Comparison of ENCODE assay signal across 10 cellular contexts in the genomic region with DNA sequence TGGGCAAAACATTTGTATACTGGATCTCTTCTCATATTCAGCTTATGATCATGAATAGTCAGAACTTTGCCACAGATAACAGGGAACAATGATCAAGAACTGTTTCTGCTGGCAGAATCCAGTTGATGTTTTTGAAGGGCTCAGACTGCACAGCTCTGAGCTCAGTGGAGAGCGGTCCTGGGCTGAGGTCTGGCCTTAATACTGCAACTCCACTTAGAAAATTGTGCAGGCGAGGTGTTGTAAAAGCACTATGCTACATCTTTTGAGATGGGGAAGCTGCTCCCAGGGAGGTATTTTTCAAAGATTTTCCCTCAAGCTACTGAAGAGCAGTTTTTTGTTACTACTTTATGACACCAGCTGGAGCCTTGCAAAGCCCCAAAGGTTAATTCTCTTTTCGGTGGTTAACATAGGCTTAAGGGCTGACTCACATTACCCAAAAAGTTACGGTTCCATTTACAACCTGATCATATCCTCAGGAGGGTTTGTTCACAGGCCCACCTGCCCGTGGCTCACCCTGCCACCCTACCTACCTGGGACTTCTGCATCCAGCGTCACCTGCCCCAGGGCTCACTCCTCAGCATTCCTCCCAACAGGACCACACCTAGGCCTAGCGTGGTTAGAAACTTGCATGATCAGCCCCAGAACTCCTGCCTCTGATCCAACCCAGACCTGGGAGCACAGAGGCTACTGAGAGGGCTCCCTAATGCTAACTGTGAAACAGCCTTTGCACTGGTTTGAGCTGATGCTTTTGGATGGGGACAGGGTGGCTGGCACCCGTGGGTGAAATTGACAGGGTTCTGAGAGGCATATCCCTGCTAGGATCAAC.
DNase-seq lines count a peak whose midpoint lies in the region; ATAC-seq and TF ChIP-seq lines count a peak whose summit lies in the region.
"Had no signal": no experiment of that assay in that cellular context is flagged by ENCODE, and none has a peak within 500 bp of the region (broad histone marks: within the 10 kb centered on the region; RNA-seq: fewer than 3 reads in every experiment).

No MANE protein-coding gene starts in this region.

- H3K9me3 Mint-ChIP-seq in CD4-positive, alpha-beta T cell, result no peaks in the 10 kb centered on the region
- no peaks in the 10 kb centered on the region for H3K9me3 Mint-ChIP-seq in activated CD4-positive, alpha-beta memory T cell treated with anti-CD3 and anti-CD28 coated beads for 36 hours

- H3K4me3 Mint-ChIP-seq in CD4-positive, alpha-beta T cell, result peak overlapping the region; percentile 27
- peak overlapping the region; percentile 17 for H3K4me3 Mint-ChIP-seq in activated CD4-positive, alpha-beta memory T cell treated with anti-CD3 and anti-CD28 coated beads for 36 hours

- no peaks in the 10 kb centered on the region for H3K27me3 Mint-ChIP-seq in CD4-positive, alpha-beta T cell
- H3K27me3 Mint-ChIP-seq in activated CD4-positive, alpha-beta memory T cell treated with anti-CD3 and anti-CD28 coated beads for 36 hours, result no peaks in the 10 kb centered on the region

- no peaks in the 10 kb centered on the region for H3K27me3 ChIP-seq in CD4-positive, alpha-beta T cell (ENCODE audit: control insufficient read depth, insufficient read depth, low read length)
- H3K27me3 ChIP-seq in testis, result no peaks in the 10 kb centered on the region
- H3K27me3 ChIP-seq: hepatocyte, SJSA1 had no signal

- 79 to 81% methylated on average over 8 of the region's 8 CpGs for WGBS in testis, 2 donors

- no peaks in the 10 kb centered on the region for H3K9me3 ChIP-seq in CD4-positive, alpha-beta T cell (ENCODE audit: control insufficient read depth, low read length)
- no peaks in the 10 kb centered on the region for H3K9me3 ChIP-seq in testis
- H3K9me3 ChIP-seq: SJSA1 had no signal

- POLR2A ChIA-PET in CD4-positive, alpha-beta T cell (lab: Charles Lee), result interaction anchor here (0.7 to 3.6 kb wide), 7 partner anchors 10 to 236 kb away, joined by 3 to 30 read pairs (median 4); no protein-coding TSS in a partner anchor
- POLR2A ChIA-PET in activated CD4-positive, alpha-beta memory T cell treated with anti-CD3 and anti-CD28 coated beads for 36 hours (lab: Charles Lee), result interaction anchor here (0.9 to 1.6 kb wide), 6 partner anchors 16 to 112 kb away, joined by 3 read pairs; no protein-coding TSS in a partner anchor

- peak; percentile 25 for ATAC-seq in CD4-positive, alpha-beta T cell (ENCODE audit: poor library complexity)
- ATAC-seq in GM21447 (IDR thresholded peaks at IDR 0.05; ENCODE audit: unreplicated experiment) (peak; percentile 53), esophagus mucosa (peak; percentile 84), HG03521 (IDR thresholded peaks at IDR 0.05; ENCODE audit: unreplicated experiment) (no peak)

- TF ChIP-seq CTCF in CD4-positive, alpha-beta T cell (IDR thresholded peaks at IDR 0.05), result no peak
- no peak for TF ChIP-seq CTCF in testis (IDR thresholded peaks at IDR 0.05)

- peak overlapping the region; percentile 97 for H3K27ac Mint-ChIP-seq in CD4-positive, alpha-beta T cell
- H3K27ac Mint-ChIP-seq in activated CD4-positive, alpha-beta memory T cell treated with anti-CD3 and anti-CD28 coated beads for 36 hours, result peak overlapping the region; percentile 96

- no peak overlapping the region for H3K4me3 ChIP-seq in testis
- H3K4me3 ChIP-seq: hepatocyte, SJSA1 had no signal

- peak overlapping the region; percentile 26 for H3K27ac ChIP-seq in CD4-positive, alpha-beta T cell (ENCODE audit: low read depth, low read length)
- H3K27ac ChIP-seq in testis, result no peak overlapping the region
- H3K27ac ChIP-seq: hepatocyte, SJSA1 had no signal

- CTCF ChIA-PET in CD4-positive, alpha-beta T cell (lab: Charles Lee), result interaction anchor here (1.2 to 1.3 kb wide), 2 partner anchors 60 to 227 kb away, joined by 3 to 4 read pairs; no protein-coding TSS in a partner anchor
- CTCF ChIA-PET in activated CD4-positive, alpha-beta memory T cell treated with anti-CD3 and anti-CD28 coated beads for 36 hours (lab: Charles Lee), result interaction anchor here (0.6 to 2.6 kb wide), 5 partner anchors 9 to 120 kb away, joined by 3 to 10 read pairs (median 4); no protein-coding TSS in a partner anchor

- no peaks in the 10 kb centered on the region for H3K4me1 ChIP-seq in testis
- H3K4me1 ChIP-seq: SJSA1 had no signal

- intact Hi-C loops in CD4-positive, alpha-beta T cell (cut with DNase I, micrococcal nuclease), result loop anchor here (5.0 kb wide), 6 partner anchors 33 to 228 kb away; no protein-coding TSS in a partner anchor
- intact Hi-C loops in activated CD4-positive, alpha-beta memory T cell treated with anti-CD3 and anti-CD28 coated beads for 36 hours (cut with micrococcal nuclease), result loop anchor here (2.0 to 10.0 kb wide), 3 partner anchors 68 to 184 kb away; no protein-coding TSS in a partner anchor
- intact Hi-C loops in testis (cut with DNase I; ENCODE audit: low total_unique reads), result no loop called here

- no peak for TF ChIP-seq POLR2A in testis (IDR thresholded peaks at IDR 0.05)

- no peaks in the 10 kb centered on the region for H3K36me3 ChIP-seq in testis (ENCODE audit: low read depth, missing control alignments)

- peaks cover 81% of the 10 kb centered on the region for H3K36me3 Mint-ChIP-seq in CD4-positive, alpha-beta T cell (ENCODE audit: low read depth)
- H3K36me3 Mint-ChIP-seq in activated CD4-positive, alpha-beta memory T cell treated with anti-CD3 and anti-CD28 coated beads for 36 hours, result peaks cover 45% of the 10 kb centered on the region

- peaks cover 95% of the 10 kb centered on the region for H3K4me1 Mint-ChIP-seq in CD4-positive, alpha-beta T cell (ENCODE audit: low read depth)
- peaks cover 93% of the 10 kb centered on the region for H3K4me1 Mint-ChIP-seq in activated CD4-positive, alpha-beta memory T cell treated with anti-CD3 and anti-CD28 coated beads for 36 hours (ENCODE audit: low read depth)

- DNase-seq in CD4-positive, alpha-beta T cell, result no peak
- DNase-seq in activated CD4-positive, alpha-beta memory T cell treated with anti-CD3 and anti-CD28 coated beads for 36 hours, result peak; percentile 53
- DNase-seq in NCI-H146 (lab: John Stamatoyannopoulos, UW) (no peak), NAMALWA (ENCODE audit: low spot score) (no peak), testis (no peak)
